ENCODE assay signal across 15 cellular contexts in genomic region chr6:139877828-139878405, GRCh38.
"Had no signal": no experiment of that assay in that cellular context is flagged by ENCODE, and none has a peak within 500 bp of the region (broad histone marks: within the 10 kb centered on the region; RNA-seq: fewer than 3 reads in every experiment).

No MANE protein-coding gene starts in this region.

- H3K4me3 ChIP-seq: dorsolateral prefrontal cortex, esophagus muscularis mucosa, uterus had no signal

- DNase-seq: activated CD4-positive, alpha-beta T cell treated with anti-CD3 and anti-CD28 coated beads, Interleukin-2, amount 50 U/mL, for 4 hours; activated CD8-positive, alpha-beta memory T cell treated with anti-CD3 and anti-CD28 coated beads, Interleukin-2, amount 10 ng/mL, durations not matched to agents 7 days and 5 days; activated effector memory CD4-positive, alpha-beta T cell treated with Interleukin-2 at 50 U/mL for 16 hours; activated T-cell treated with anti-CD3 and anti-CD28 coated beads, Interleukin-2, amount 50 U/mL, for 24 hours; amygdala; dorsolateral prefrontal cortex; glutamatergic neuron; left cardiac atrium; naive thymus-derived CD4-positive, alpha-beta T cell; stimulated activated CD4-positive, alpha-beta T cell treated with anti-CD3 and anti-CD28 coated beads, Interleukin-4, amount 100 ng/mL, for 1 hour; stimulated activated CD8-positive, alpha-beta memory T cell treated with anti-CD3 and anti-CD28 coated beads, Interleukin-4, amount 100 ng/mL, for 48 hours; uterus had no signal

- H3K27me3 ChIP-seq: dorsolateral prefrontal cortex, esophagus muscularis mucosa, uterus had no signal

- H3K4me1 ChIP-seq: uterus had no signal

- ATAC-seq: activated CD4-positive, CD25-positive, alpha-beta regulatory T cell treated with anti-CD3 and anti-CD28 coated beads, Interleukin-2, amount 50 U/mL, for 24 hours; activated CD8-positive, alpha-beta memory T cell treated with anti-CD3 and anti-CD28 coated beads, Interleukin-2, amount 10 ng/mL, durations not matched to agents 7 days and 5 days; activated naive CD4-positive, alpha-beta T cell treated with anti-CD3 and anti-CD28 coated beads, Interleukin-2, amount 50 U/mL, for 72 hours; left cardiac atrium; naive thymus-derived CD4-positive, alpha-beta T cell had no signal

- H3K27ac ChIP-seq: dorsolateral prefrontal cortex, esophagus muscularis mucosa, uterus had no signal

- H3K9me3 ChIP-seq: esophagus muscularis mucosa, uterus had no signal

- H3K36me3 ChIP-seq: esophagus muscularis mucosa, uterus had no signal
